In the genomic region with DNA sequence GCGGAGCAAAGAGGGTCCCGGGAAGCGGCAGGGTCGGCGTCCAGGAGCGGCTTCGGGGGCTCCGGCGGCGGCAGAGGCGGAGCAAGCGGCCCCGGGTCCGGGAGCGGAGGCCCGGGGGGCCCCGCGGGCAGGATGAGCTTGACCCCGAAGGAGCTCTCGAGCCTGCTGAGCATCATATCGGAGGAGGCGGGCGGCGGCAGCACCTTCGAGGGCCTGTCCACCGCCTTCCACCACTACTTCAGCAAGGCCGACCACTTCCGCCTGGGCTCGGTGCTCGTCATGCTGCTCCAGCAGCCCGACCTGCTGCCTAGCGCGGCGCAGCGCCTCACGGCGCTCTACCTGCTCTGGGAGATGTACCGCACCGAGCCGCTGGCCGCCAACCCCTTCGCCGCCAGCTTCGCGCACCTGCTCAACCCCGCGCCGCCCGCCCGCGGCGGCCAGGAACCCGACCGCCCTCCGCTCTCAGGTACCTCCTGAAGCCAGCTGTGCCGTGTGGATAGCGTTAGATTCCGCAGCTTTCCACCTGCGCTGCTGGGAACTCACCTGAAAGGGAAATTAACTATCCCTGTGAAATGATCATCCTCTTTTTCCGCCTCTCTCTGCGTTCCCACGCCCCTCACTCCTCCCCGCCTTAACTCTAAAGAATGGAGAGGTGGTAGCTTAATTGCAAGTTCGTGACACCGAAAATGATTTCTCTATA, we compare ENCODE assay signal across 8 cellular contexts. TPM values are rescaled to one million over a fixed set of nuclear protein-coding genes. Genes with fewer than 3 reads are reported as not detected.
A peak's percentile ranks its signal among the peaks of the same experiment; 100 is the strongest.
DNase-seq lines count a peak whose midpoint lies in the region; ATAC-seq, FAIRE-seq and TF ChIP-seq lines count a peak whose summit lies in the region.

No MANE protein-coding gene starts in this region.

- H3K27me3 ChIP-seq in astrocyte (ENCODE audit: insufficient read depth, low read length) (no peaks in the 10 kb centered on the region), iPS-15b (ENCODE audit: control insufficient read depth, insufficient read depth, low read length) (no peaks in the 10 kb centered on the region), small intestine (ENCODE audit: control insufficient read depth in 2 of 2, insufficient read depth in 2 of 2, low read length in 2 of 2) (no peaks in the 10 kb centered on the region)

- peaks cover 23 to 28% (median 27%) of the 10 kb centered on the region in 3 donors for H3K4me1 Mint-ChIP-seq in IgD-negative memory B cell
- H3K4me1 Mint-ChIP-seq in astrocyte (ENCODE audit: low read depth, unreplicated experiment) = peaks cover 20% of the 10 kb centered on the region

- H3K4me1 ChIP-seq in astrocyte (ENCODE audit: insufficient read depth, low read length) (peaks cover 15% of the 10 kb centered on the region), iPS-15b (ENCODE audit: control insufficient read depth, insufficient read depth, low read length) (peaks cover 13% of the 10 kb centered on the region), small intestine (ENCODE audit: control insufficient read depth in 2 of 2, insufficient read depth in 1 of 2, low read depth in 1 of 2, low read length in 1 of 2) (peaks cover 2 to 5% of the 10 kb centered on the region in 2 donors)

- peak overlapping the region; percentile 95 for H3K4me2 ChIP-seq in astrocyte (ENCODE audit: low read length)

- peak overlapping the region; percentile 91 to 98 (median 97) for H3K27ac Mint-ChIP-seq in IgD-negative memory B cell
- H3K27ac Mint-ChIP-seq in astrocyte (ENCODE audit: unreplicated experiment) = peak overlapping the region; percentile 90

- H3K27ac ChIP-seq in astrocyte (ENCODE audit: low read depth, low read length) (peak overlapping the region; percentile 79), small intestine (ENCODE audit: low read depth in 1 of 2, low read length in 1 of 2) (peak overlapping the region; percentile 94 to 98)

- peak overlapping the region; percentile 88 for H3K9ac ChIP-seq in astrocyte (ENCODE audit: low read length)
- peak overlapping the region; percentile 76 for H3K9ac ChIP-seq in iPS-15b (ENCODE audit: low read depth, low read length)

- H3K4me3 ChIP-seq in astrocyte (ENCODE audit: insufficient read depth, low read depth, low read length) (peak overlapping the region; percentile 76), iPS-15b (ENCODE audit: low read depth, low read length) (peak overlapping the region; percentile 89), small intestine (ENCODE audit: low read depth in 1 of 2, low read length in 2 of 2) (peak overlapping the region; percentile 89 to 92)

- peaks cover 27% of the 10 kb centered on the region for H4K20me1 ChIP-seq in astrocyte (ENCODE audit: insufficient read depth, low read length)

- H3K27me3 Mint-ChIP-seq in IgD-negative memory B cell (no peaks in the 10 kb centered on the region), astrocyte (ENCODE audit: low read depth, unreplicated experiment) (no peaks in the 10 kb centered on the region)

- peak overlapping the region; percentile 95 to 98 (median 97) for H3K4me3 Mint-ChIP-seq in IgD-negative memory B cell
- peak overlapping the region; percentile 96 for H3K4me3 Mint-ChIP-seq in astrocyte (ENCODE audit: unreplicated experiment)

- 0 to 1% (median 0%) methylated on average over 41 to 65 of the region's 65 CpGs for WGBS in small intestine, 3 donors

- peaks cover 41% of the 10 kb centered on the region for H3K79me2 ChIP-seq in astrocyte (ENCODE audit: insufficient read depth, low read length)

- H3K9me3 Mint-ChIP-seq in IgD-negative memory B cell = no peaks in the 10 kb centered on the region
- H3K9me3 Mint-ChIP-seq in astrocyte (ENCODE audit: unreplicated experiment) = no peaks in the 10 kb centered on the region

- no peak for TF ChIP-seq CTCF in astrocyte (IDR thresholded peaks at IDR 0.05; ENCODE audit: insufficient read depth, low read depth, low read length)

- H3K36me3 ChIP-seq in astrocyte (ENCODE audit: insufficient read depth, low read length) (no peaks in the 10 kb centered on the region), iPS-15b (ENCODE audit: control insufficient read depth, insufficient read depth, low read length) (no peaks in the 10 kb centered on the region), small intestine (ENCODE audit: control insufficient read depth in 2 of 2, insufficient read depth in 2 of 2, low read length in 2 of 2) (no peaks in the 10 kb centered on the region)

- DNase-seq in EH (ENCODE audit: low read depth) = peak; percentile 75
- DNase-seq in T follicular helper cell (ENCODE audit: low read depth) = peak; percentile 59
- peak; percentile 57 for DNase-seq in astrocyte (ENCODE audit: low read depth)
- DNase-seq in small intestine = peak; percentile 70
- DNase-seq in middle frontal gyrus (ENCODE audit: extremely low spot score, low spot score) = no peak

- H3K36me3 Mint-ChIP-seq in IgD-negative memory B cell = peaks cover 7% of the 10 kb centered on the region
- H3K36me3 Mint-ChIP-seq in astrocyte (ENCODE audit: low read depth, unreplicated experiment) = no peaks in the 10 kb centered on the region

- peak overlapping the region; percentile 83 for H2AFZ ChIP-seq in astrocyte (ENCODE audit: low read depth, low read length)

- peak; percentile 55 for ATAC-seq in GM21529 (IDR thresholded peaks at IDR 0.05; ENCODE audit: unreplicated experiment)

- FAIRE-seq in astrocyte (lab: Jason Lieb, UNC) (no peak), small intestine (lab: Jason Lieb, UNC) (no peak)

- H3K9me3 ChIP-seq in astrocyte (ENCODE audit: insufficient read depth, low read depth, low read length) = no peaks in the 10 kb centered on the region
- no peaks in the 10 kb centered on the region for H3K9me3 ChIP-seq in iPS-15b (ENCODE audit: control insufficient read depth, insufficient read depth, low read length)
- no peaks in the 10 kb centered on the region for H3K9me3 ChIP-seq in small intestine (ENCODE audit: control insufficient read depth, low read depth)

RNA-seq across cellular contexts. Expression of a gene that starts 0.5 kb away (rescaled TPM):
- 46.8 TPM for polyA plus RNA-seq in IgD-negative memory B cell
- total RNA-seq in astrocyte = 36.7 and 37.0 TPM in 2 replicates
- 10 to 100 TPM; 22.4 to 29.5 (median 26.2) TPM for polyA plus RNA-seq in small intestine

RNA-seq across cellular contexts. Expression of a gene that starts 55.3 kb away (rescaled TPM):
- 30.3 TPM for polyA plus RNA-seq in IgD-negative memory B cell
- total RNA-seq in astrocyte = 36.4 and 37.7 TPM in 2 replicates
- 10 to 100 TPM; 23.0 to 32.7 (median 24.4) TPM for polyA plus RNA-seq in small intestine
